In genomic region chr19:7507884-7508283, GRCh38 we compare ENCODE assay signal across 9 cellular contexts. TPM values are rescaled to one million over a fixed set of nuclear protein-coding genes. Genes with fewer than 3 reads are reported as not detected.
DNase-seq lines count a peak whose midpoint lies in the region; ATAC-seq, FAIRE-seq and TF ChIP-seq lines count a peak whose summit lies in the region.
"Had no signal": no experiment of that assay in that cellular context is flagged by ENCODE, and none has a peak within 500 bp of the region (broad histone marks: within the 10 kb centered on the region; RNA-seq: fewer than 3 reads in every experiment).

No MANE protein-coding gene starts in this region.

- no peak overlapping the region for H3K4me2 ChIP-seq in smooth muscle cell

- H3K4me1 ChIP-seq in smooth muscle cell (ENCODE audit: low read depth) = no peaks in the 10 kb centered on the region

- H3K9ac ChIP-seq in smooth muscle cell (ENCODE audit: low read depth) = no peak overlapping the region

- H3K27me3 Mint-ChIP-seq in T-helper 17 cell = peaks cover 15% of the 10 kb centered on the region
- peaks cover 31% of the 10 kb centered on the region for H3K27me3 Mint-ChIP-seq in progenitor cell of endocrine pancreas

- 42% methylated on average over 11 of the region's 11 CpGs for WGBS in smooth muscle cell (ENCODE audit: low lambda C conversion rate)

- ATAC-seq in T-helper 17 cell (peak; percentile 30), GM18868 (IDR thresholded peaks at IDR 0.05; ENCODE audit: unreplicated experiment) (no peak)

- no peaks in the 10 kb centered on the region for H3K9me3 Mint-ChIP-seq in progenitor cell of endocrine pancreas (ENCODE audit: low read depth)

- no peak for FAIRE-seq in GM12892 (lab: Jason Lieb, UNC)

- H3F3A ChIP-seq in smooth muscle cell (ENCODE audit: low read depth) = peaks cover 9% of the 10 kb centered on the region

- DNase-seq in AG04450 (ENCODE audit: low read depth, low spot score) = peak; percentile 37
- peak; percentile 91 for DNase-seq in HCEC 1CT
- DNase-seq in T-helper 17 cell = no peak
- DNase-seq in glomerular visceral epithelial cell (ENCODE audit: extremely low spot score) = peak; percentile 79
- DNase-seq in smooth muscle cell (lab: John Stamatoyannopoulos, UW; ENCODE audit: unreplicated experiment) = peak; percentile 23
- no peak for DNase-seq in progenitor cell of endocrine pancreas (ENCODE audit: low spot score, unreplicated experiment)
- DNase-seq in GM12892 (ENCODE audit: insufficient read length) = no peak

- H3K27ac ChIP-seq in AG04450 (ENCODE audit: low read depth, low read length) = no peak overlapping the region
- H3K27ac ChIP-seq in smooth muscle cell (ENCODE audit: low read depth) = no peak overlapping the region
- H3K27ac ChIP-seq: skin epidermis had no signal

- no peaks in the 10 kb centered on the region for H4K20me1 ChIP-seq in smooth muscle cell (ENCODE audit: low read depth)

- TF ChIP-seq POLR2A in GM12892 (IDR thresholded peaks at IDR 0.05; ENCODE audit: low read depth, low read length) = no peak

- H3K27ac Mint-ChIP-seq in T-helper 17 cell (no peak overlapping the region), progenitor cell of endocrine pancreas (no peak overlapping the region)

- POLR2A ChIA-PET in AG04450 (lab: Yijun Ruan, JAX) = no interaction called here

- no peaks in the 10 kb centered on the region for H3K36me3 ChIP-seq in smooth muscle cell (ENCODE audit: low read depth)

- no peaks in the 10 kb centered on the region for H3K79me2 ChIP-seq in smooth muscle cell (ENCODE audit: low read depth)

- CTCF ChIA-PET in AG04450 (lab: Charles Lee) = no interaction called here

- H3K4me1 Mint-ChIP-seq in T-helper 17 cell (peaks cover 5% of the 10 kb centered on the region), progenitor cell of endocrine pancreas (ENCODE audit: low read depth) (no peaks in the 10 kb centered on the region)

- TF ChIP-seq CTCF in AG04450 (IDR thresholded peaks at IDR 0.05; ENCODE audit: low read depth, low read length) (no peak), smooth muscle cell (IDR thresholded peaks at IDR 0.05; ENCODE audit: borderline replicate concordance, insufficient read depth, poor library complexity, severe bottlenecking) (no peak), progenitor cell of endocrine pancreas (IDR thresholded peaks at IDR 0.05; ENCODE audit: unreplicated experiment) (no peak)

- H3K4me3 ChIP-seq in AG04450 (ENCODE audit: low read depth, low read length) (no peak overlapping the region), smooth muscle cell (no peak overlapping the region)
- H3K4me3 ChIP-seq: skin epidermis had no signal

- H3K4me3 Mint-ChIP-seq in T-helper 17 cell (no peak overlapping the region), progenitor cell of endocrine pancreas (ENCODE audit: low read depth) (no peak overlapping the region)

- H3K9me3 ChIP-seq in AG04450 (ENCODE audit: control insufficient read depth, insufficient read depth, low read length) = peaks cover 9% of the 10 kb centered on the region; the same call in 1 of the 2 replicates
- peaks cover 4% of the 10 kb centered on the region for H3K9me3 ChIP-seq in T-helper 17 cell (ENCODE audit: control insufficient read depth, low read length, poor library complexity, severe bottlenecking)
- no peaks in the 10 kb centered on the region for H3K9me3 ChIP-seq in smooth muscle cell (replicated peaks; ENCODE audit: low read depth)

- H3K27me3 ChIP-seq in AG04450 (ENCODE audit: control insufficient read depth, insufficient read depth, low read length) = peaks cover 3% of the 10 kb centered on the region
- H3K27me3 ChIP-seq in smooth muscle cell (ENCODE audit: low read depth) = peaks cover 2% of the 10 kb centered on the region

- no peaks in the 10 kb centered on the region for H3K36me3 Mint-ChIP-seq in T-helper 17 cell (ENCODE audit: low read depth)
- H3K36me3 Mint-ChIP-seq in progenitor cell of endocrine pancreas (ENCODE audit: insufficient read depth) = no peaks in the 10 kb centered on the region

- H2AFZ ChIP-seq in smooth muscle cell (ENCODE audit: low read depth) = no peak overlapping the region

RNA-seq across cellular contexts. Expression of gene ZNF358, which starts 8.0 kb away (rescaled TPM):
- 20.7 and 29.5 TPM in 2 replicates for polyA plus RNA-seq in AG04450 (2011; rRNA removed)
- 22.2 and 32.3 TPM in 2 replicates for polyA minus RNA-seq in AG04450 (2011; rRNA and poly(A)+ RNA removed)
- 1 to 10 TPM; 4.1 to 5.1 TPM for total RNA-seq in T-helper 17 cell
- 47.9 and 67.2 TPM in 2 replicates for total RNA-seq in smooth muscle cell
- 34.4 and 40.8 TPM in 2 replicates for polyA plus RNA-seq in smooth muscle cell
- 78.0 and 86.1 TPM in 2 replicates for total RNA-seq in progenitor cell of endocrine pancreas
- 0.72 TPM for polyA plus RNA-seq in GM12892 (2012; ENCODE audit: missing spikeins)

RNA-seq across cellular contexts. Expression of gene MCOLN1, which starts 14.5 kb away (rescaled TPM):
- 12.8 and 16.0 TPM in 2 replicates for polyA plus RNA-seq in AG04450 (2011; rRNA removed)
- polyA minus RNA-seq in AG04450 (2011; rRNA and poly(A)+ RNA removed) = 10.6 and 20.0 TPM in 2 replicates
- total RNA-seq in T-helper 17 cell = 10 to 100 TPM; 11.4 to 17.0 TPM
- total RNA-seq in smooth muscle cell = 5.5 and 9.8 TPM in 2 replicates
- polyA plus RNA-seq in smooth muscle cell = 19.2 and 35.2 TPM in 2 replicates
- total RNA-seq in progenitor cell of endocrine pancreas = 16.5 and 18.3 TPM in 2 replicates
- 3.9 TPM for polyA plus RNA-seq in GM12892 (2012; ENCODE audit: missing spikeins)

RNA-seq across cellular contexts. Expression of gene PEX11G, which starts 19.0 kb away (rescaled TPM):
- 0.60 and 1.2 TPM in 2 replicates for polyA plus RNA-seq in AG04450 (2011; rRNA removed)
- polyA minus RNA-seq in AG04450 (2011; rRNA and poly(A)+ RNA removed) = 0.28 and 0.43 TPM in 2 replicates
- not detected for total RNA-seq in T-helper 17 cell
- 3.8 TPM in 1 of 2 replicates, not detected in the other for total RNA-seq in smooth muscle cell
- 4.3 and 6.4 TPM in 2 replicates for polyA plus RNA-seq in smooth muscle cell
- total RNA-seq in progenitor cell of endocrine pancreas = 5.5 and 6.1 TPM in 2 replicates
- 0.87 TPM for polyA plus RNA-seq in GM12892 (2012; ENCODE audit: missing spikeins)

RNA-seq across cellular contexts. Expression of gene PNPLA6, which starts 27.6 kb away (rescaled TPM):
- polyA plus RNA-seq in AG04450 (2011; rRNA removed) (17.0 and 19.8 TPM in 2 replicates), smooth muscle cell (22.3 and 40.0 TPM in 2 replicates)
- 27.3 and 28.4 TPM in 2 replicates for polyA minus RNA-seq in AG04450 (2011; rRNA and poly(A)+ RNA removed)
- total RNA-seq in T-helper 17 cell (10 to 100 TPM; 95.1 to 97.2 TPM), smooth muscle cell (40.7 and 55.6 TPM in 2 replicates), progenitor cell of endocrine pancreas (131 and 140 TPM in 2 replicates)
- 25.4 TPM for polyA plus RNA-seq in GM12892 (2012; ENCODE audit: missing spikeins)

Comparison
In these comparisons a context has a peak if more than half of its experiments do, and no peak if none do; other contexts are left out.
1. DNase-seq: peak in AG04450 (single experiment), HCEC 1CT (single experiment), glomerular visceral epithelial cell (single experiment) and smooth muscle cell (single experiment); none in T-helper 17 cell (0 of 3), progenitor cell of endocrine pancreas (single experiment) and GM12892 (single experiment).